ENCODE assay signal across 1 cellular context in the genomic region with DNA sequence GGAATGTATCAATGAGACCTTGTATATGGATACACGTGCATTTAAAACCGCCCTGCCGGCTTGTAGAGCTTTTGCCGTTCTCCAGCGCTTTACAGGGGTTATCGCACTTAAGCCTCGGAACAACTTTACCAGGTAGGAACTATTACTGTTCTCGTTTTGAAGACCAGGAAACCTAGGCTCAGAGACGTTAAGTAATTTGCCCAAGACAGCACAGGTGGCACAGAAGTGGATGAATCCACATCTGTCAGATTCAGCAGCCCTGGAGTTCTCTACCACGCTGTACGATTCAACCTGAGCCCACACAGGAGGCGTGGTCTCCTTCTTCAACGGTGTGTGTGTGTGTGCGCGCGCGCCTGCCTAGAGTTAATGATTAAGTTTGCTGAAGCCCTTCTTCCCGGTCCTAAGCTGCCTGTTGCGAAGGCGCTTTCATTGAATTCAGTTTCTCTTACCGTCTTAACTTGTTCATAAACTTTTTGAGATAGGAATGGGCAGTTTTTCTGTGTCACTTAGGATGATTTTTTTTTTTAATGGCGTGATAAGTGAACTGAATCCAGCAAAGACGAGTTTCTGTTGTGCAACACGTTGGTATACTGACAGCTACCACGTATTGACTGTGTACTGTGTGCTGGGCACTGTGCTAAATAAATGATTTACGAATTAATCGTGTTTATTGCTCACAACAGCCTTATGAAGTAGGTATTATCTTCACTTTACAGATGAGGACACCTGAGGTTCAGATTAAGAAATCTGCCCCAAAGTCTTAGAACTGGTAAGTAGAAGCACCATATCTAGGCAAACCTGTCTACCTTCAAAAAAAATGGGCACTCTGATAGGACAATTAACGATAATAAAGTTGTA.
TF ChIP-seq lines count a peak whose summit lies in the region.

No MANE protein-coding gene starts in this region.

TF ChIP-seq in HCT116, 20 proteins besides CTCF, POLR2A, EP300 and RAD21 (continued from another document):
- TF ChIP-seq TCF7L2 (IDR thresholded peaks at IDR 0.05; ENCODE audit: borderline replicate concordance, extremely low read depth, insufficient read depth, insufficient read length) (no peak), ELF1 (IDR thresholded peaks at IDR 0.05; ENCODE audit: borderline replicate concordance, low read depth) (no peak), CEBPB (IDR thresholded peaks at IDR 0.05; ENCODE audit: low read depth) (no peak)
